8 cellular contexts compared by ENCODE assay signal in the genomic region with DNA sequence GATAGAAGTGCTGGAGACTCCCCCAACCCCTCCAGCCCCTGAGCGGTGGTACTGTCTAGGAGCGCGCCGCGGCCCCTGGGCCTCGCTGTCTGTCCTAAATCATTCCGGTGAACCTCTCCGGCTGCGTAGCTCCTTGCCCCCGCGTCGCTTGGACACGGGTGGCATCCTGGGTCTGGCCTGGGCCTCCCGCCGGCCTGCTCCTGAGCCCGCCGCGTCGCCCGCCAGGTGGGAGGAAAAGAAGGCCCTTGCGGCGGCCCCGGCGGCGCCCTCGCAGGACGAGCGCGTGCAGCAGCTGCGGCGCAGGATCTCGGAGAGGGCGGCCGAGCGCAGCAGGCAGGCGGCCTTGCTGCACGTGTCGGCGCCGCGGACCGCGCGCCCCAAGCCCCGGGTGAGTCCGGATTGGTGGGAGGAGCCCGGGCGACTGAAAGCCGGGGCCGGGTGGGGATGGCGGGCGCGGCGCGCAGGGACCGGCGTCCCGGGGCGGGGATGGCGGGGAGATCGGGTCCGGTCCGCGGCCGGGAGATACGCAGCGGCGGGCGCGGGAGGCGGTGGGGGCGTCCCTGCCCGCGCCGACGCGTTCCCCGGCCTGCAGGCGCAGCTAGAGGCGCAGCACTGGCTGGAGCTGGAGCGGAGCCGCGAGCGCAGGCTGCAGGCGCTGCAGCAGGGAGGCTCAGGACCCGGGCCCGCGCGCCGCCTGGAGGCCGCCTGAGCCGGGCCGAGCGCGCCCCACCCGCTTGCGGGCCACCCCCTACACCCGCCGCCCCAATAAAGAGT. TPM values are rescaled to one million over a fixed set of nuclear protein-coding genes. Genes with fewer than 3 reads are reported as not detected.
DNase-seq lines count a peak whose midpoint lies in the region; ATAC-seq, FAIRE-seq and TF ChIP-seq lines count a peak whose summit lies in the region.

No MANE protein-coding gene starts in this region.

- H3K9ac ChIP-seq in HepG2 (ENCODE audit: insufficient read depth, low read depth, low read length) = no peak overlapping the region

- peaks cover 6 to 43% of the 10 kb centered on the region in 2 experiments for H3K27me3 ChIP-seq in HepG2 (ENCODE audit: control insufficient read depth in 1 of 2, insufficient read depth in 2 of 2, low read length in 2 of 2)

- DNase-seq in NCI-H1417 (lab: John Stamatoyannopoulos, UW) (peak; percentile 68 to 91 (median 86)), NCI-H1417 treated with DMSO at 0.1 percent for 48 hours (lab: John Stamatoyannopoulos, UW) (no peak), NCI-H1930 (lab: John Stamatoyannopoulos, UW) (peak; percentile 30 to 70), HepG2 (ENCODE audit: low spot score) (peak; percentile 30)
- DNase-seq in activated CD4-positive, alpha-beta T cell treated with anti-CD3 and anti-CD28 coated beads, Interleukin-2, amount 50 U/mL, for 1 hour = peak; percentile 62
- DNase-seq in stimulated activated CD4-positive, alpha-beta T cell treated with anti-CD3 and anti-CD28 coated beads, Interleukin-2, amount 100 ng/mL, for 4 hours (ENCODE audit: low read depth) = peak; percentile 41

- CTCF ChIA-PET in HepG2 (lab: Yijun Ruan, JAX; ENCODE audit: low intra/inter-chr PET ratio, low total read pairs) = interaction anchor here (0.8 to 1.4 kb wide), 2 partner anchors 21 to 242 kb away, joined by 4 to 6 read pairs; no protein-coding TSS in a partner anchor

- no peak for TF ChIP-seq EP300 in HepG2 (IDR thresholded peaks at IDR 0.05; ENCODE audit: low read depth in 2 of 2, low read length in 2 of 2)
- TF ChIP-seq EP300 in HepG2 (CRISPR knock-in tag; IDR thresholded peaks at IDR 0.05; ENCODE audit: borderline replicate concordance) = no peak

- peak overlapping the region; percentile 48 for H3K27ac Mint-ChIP-seq in dendritic cell treated with granulocyte-macrophage colony-stimulating factor and Interleukin-4, amounts not matched to agents 40 ng/mL and 50 ng/mL, for 4 days

- no peaks in the 10 kb centered on the region; a peak in 1 of 5 replicates for H3K36me3 ChIP-seq in HepG2 (replicated peaks in 1 of 2; ENCODE audit: control insufficient read depth in 1 of 2, insufficient read depth in 2 of 2, low read length in 2 of 2)

- no peaks in the 10 kb centered on the region for H3K36me3 Mint-ChIP-seq in dendritic cell treated with granulocyte-macrophage colony-stimulating factor and Interleukin-4, amounts not matched to agents 40 ng/mL and 50 ng/mL, for 4 days (ENCODE audit: low read depth)

- peaks cover 45% of the 10 kb centered on the region for H3K4me1 ChIP-seq in HepG2 (ENCODE audit: insufficient read depth, low read length)

- no peaks in the 10 kb centered on the region for H3K9me3 Mint-ChIP-seq in dendritic cell treated with granulocyte-macrophage colony-stimulating factor and Interleukin-4, amounts not matched to agents 40 ng/mL and 50 ng/mL, for 4 days

- no peak for TF ChIP-seq POLR2A in HepG2 (IDR thresholded peaks at IDR 0.05; ENCODE audit: insufficient read depth in 1 of 2, low read depth in 2 of 2, low read length in 2 of 2)

- peak; percentile 79 for ATAC-seq in HG02798 (IDR thresholded peaks at IDR 0.05; ENCODE audit: poor library complexity, unreplicated experiment)
- ATAC-seq in HepG2 = peak; percentile 91

- TF ChIP-seq CTCF in HepG2 (CRISPR knock-in tag; IDR thresholded peaks at IDR 0.05) = peak; percentile 60

- TF ChIP-seq RAD21 in HepG2 (CRISPR knock-in tag; IDR thresholded peaks at IDR 0.05) = peak; percentile 79

- H3K9me3 ChIP-seq in HepG2 (ENCODE audit: low read length) = no peaks in the 10 kb centered on the region

- in situ Hi-C loops in HepG2 (cut with HindIII; ENCODE audit: extremely low pct_ligation_motif_present, low pct_unique_long_range_greater_than_20kb) = no loop called here

- peak overlapping the region; percentile 74 for H3K4me3 Mint-ChIP-seq in dendritic cell treated with granulocyte-macrophage colony-stimulating factor and Interleukin-4, amounts not matched to agents 40 ng/mL and 50 ng/mL, for 4 days

- peak overlapping the region; percentile 58 for H3K4me2 ChIP-seq in HepG2 (ENCODE audit: low read depth, low read length)

- 69% methylated on average over 7 of the region's 99 CpGs for WGBS in HepG2 (ENCODE audit: low lambda C conversion rate)

- H4K20me1 ChIP-seq in HepG2 (ENCODE audit: insufficient read depth, low read length) = no peaks in the 10 kb centered on the region

- peaks cover 20% of the 10 kb centered on the region for H3K4me1 Mint-ChIP-seq in dendritic cell treated with granulocyte-macrophage colony-stimulating factor and Interleukin-4, amounts not matched to agents 40 ng/mL and 50 ng/mL, for 4 days (ENCODE audit: low read depth)

- H2AFZ ChIP-seq in HepG2 (ENCODE audit: low read length) = no peak overlapping the region

- BruUV-seq in HepG2 (replicated peaks; lab: Mats Ljungman, UMichigan) = no TSS peak

- peaks cover 51% of the 10 kb centered on the region for H3K27me3 Mint-ChIP-seq in dendritic cell treated with granulocyte-macrophage colony-stimulating factor and Interleukin-4, amounts not matched to agents 40 ng/mL and 50 ng/mL, for 4 days

- POLR2A ChIA-PET in HepG2 (lab: Yijun Ruan, JAX) = interaction anchor here (0.5 kb wide), 1 partner anchor 74 kb away, joined by 5 read pairs; a partner anchor contains a TSS

- H3K79me2 ChIP-seq in HepG2 (ENCODE audit: insufficient read depth, low read length) = no peaks in the 10 kb centered on the region

- H3K4me3 ChIP-seq in HepG2 (replicated peaks in 1 of 3; ENCODE audit: insufficient read depth in 1 of 3, low read depth in 2 of 3, low read length in 3 of 3) = peak overlapping the region; percentile 37 to 66 (median 48); a peak in 4 of 6 replicates

- intact Hi-C loops in dendritic cell treated with granulocyte-macrophage colony-stimulating factor and Interleukin-4, amounts not matched to agents 40 ng/mL and 50 ng/mL, for 4 days (cut with micrococcal nuclease) = no loop called here
- intact Hi-C loops in HepG2 (cut with micrococcal nuclease; ENCODE audit: unreplicated experiment) = loop anchor here (1.0 to 10.0 kb wide), 3 partner anchors 22 to 243 kb away; a partner anchor contains a TSS

- FAIRE-seq in HepG2 (lab: Jason Lieb, UNC) = no peak

- H3K27ac ChIP-seq in HepG2 (ENCODE audit: extremely low read length, insufficient read depth, low read length) = no peak overlapping the region

RNA-seq across cellular contexts. Expression of a gene that starts 6.5 kb away (rescaled TPM):
- 38.1 and 46.7 TPM in 2 replicates for total RNA-seq in HepG2 (2016; rRNA removed; fragmentation: Illumina TruSeq; extraction: Trizol)
- total RNA-seq in HepG2 (2016; cell fraction: cytosol; rRNA removed; fragmentation: Illumina TruSeq; extraction: Trizol; ENCODE audit: low read depth) = 16.3 and 17.2 TPM in 2 replicates
- total RNA-seq in HepG2 (2016; cell fraction: insoluble cytoplasmic fraction; rRNA removed; fragmentation: Illumina TruSeq; extraction: Trizol) = 36.0 and 47.6 TPM in 2 replicates
- total RNA-seq in HepG2 (2016; cell fraction: membrane; rRNA removed; fragmentation: Illumina TruSeq; extraction: Trizol) = 24.2 and 25.2 TPM in 2 replicates
- total RNA-seq in HepG2 (2016; cell fraction: nucleus; rRNA removed; fragmentation: Illumina TruSeq; extraction: Trizol) = 34.8 and 37.0 TPM in 2 replicates
- polyA plus RNA-seq in HepG2 (2011; rRNA removed) = 40.3 and 45.1 TPM in 2 replicates
- 34.5 and 42.3 TPM in 2 replicates for polyA plus RNA-seq in HepG2 (2011; cell fraction: cytosol; rRNA removed)
- 33.3 and 33.4 TPM in 2 replicates for polyA plus RNA-seq in HepG2 (2011; cell fraction: nucleus; rRNA removed)
- 27.9 and 28.2 TPM in 2 replicates for polyA plus RNA-seq in HepG2 (2012)
- 3.3 and 5.5 TPM in 2 replicates for polyA plus RNA-seq in HepG2 (2016; cell fraction: cytosol; fragmentation: Illumina TruSeq; extraction: Trizol; ENCODE audit: low read depth)
- 45.3 and 46.1 TPM in 2 replicates for polyA plus RNA-seq in HepG2 (2016; cell fraction: insoluble cytoplasmic fraction; fragmentation: Illumina TruSeq; extraction: Trizol; ENCODE audit: low read depth)
- polyA plus RNA-seq in HepG2 (2016; cell fraction: membrane; fragmentation: Illumina TruSeq; extraction: Trizol; ENCODE audit: low read depth) = 12.0 and 14.1 TPM in 2 replicates
- 33.1 and 33.8 TPM in 2 replicates for polyA plus RNA-seq in HepG2 (2016; cell fraction: nucleus; fragmentation: Illumina TruSeq; extraction: Trizol; ENCODE audit: insufficient read depth, low read depth)
- polyA minus RNA-seq in HepG2 (2011; rRNA and poly(A)+ RNA removed; ENCODE audit: low replicate concordance) = 65.3 and 74.2 TPM in 2 replicates
- polyA minus RNA-seq in HepG2 (2011; cell fraction: cytosol; rRNA and poly(A)+ RNA removed) = 36.1 and 36.8 TPM in 2 replicates
- polyA minus RNA-seq in HepG2 (2011; cell fraction: nucleus; rRNA and poly(A)+ RNA removed) = 55.2 and 60.3 TPM in 2 replicates

RNA-seq across cellular contexts. Expression of a gene that starts 43.6 kb away (rescaled TPM):
- not detected in 2 replicates for total RNA-seq in HepG2 (2016; rRNA removed; fragmentation: Illumina TruSeq; extraction: Trizol)
- total RNA-seq in HepG2 (2016; cell fraction: cytosol; rRNA removed; fragmentation: Illumina TruSeq; extraction: Trizol; ENCODE audit: low read depth) = not detected in 2 replicates
- total RNA-seq in HepG2 (2016; cell fraction: insoluble cytoplasmic fraction; rRNA removed; fragmentation: Illumina TruSeq; extraction: Trizol) = not detected in 2 replicates
- not detected in 2 replicates for total RNA-seq in HepG2 (2016; cell fraction: membrane; rRNA removed; fragmentation: Illumina TruSeq; extraction: Trizol)
- not detected in 2 replicates for total RNA-seq in HepG2 (2016; cell fraction: nucleus; rRNA removed; fragmentation: Illumina TruSeq; extraction: Trizol)
- polyA plus RNA-seq in HepG2 (2011; rRNA removed) = 0.07 TPM in 1 of 2 replicates, not detected in the other
- polyA plus RNA-seq in HepG2 (2011; cell fraction: cytosol; rRNA removed) = 0.07 TPM in 1 of 2 replicates, not detected in the other
- polyA plus RNA-seq in HepG2 (2011; cell fraction: nucleus; rRNA removed) = 0.29 TPM in 1 of 2 replicates, not detected in the other
- not detected in 2 replicates for polyA plus RNA-seq in HepG2 (2012)
- polyA plus RNA-seq in HepG2 (2016; cell fraction: cytosol; fragmentation: Illumina TruSeq; extraction: Trizol; ENCODE audit: low read depth) = not detected in 2 replicates
- not detected in 2 replicates for polyA plus RNA-seq in HepG2 (2016; cell fraction: insoluble cytoplasmic fraction; fragmentation: Illumina TruSeq; extraction: Trizol; ENCODE audit: low read depth)
- polyA plus RNA-seq in HepG2 (2016; cell fraction: membrane; fragmentation: Illumina TruSeq; extraction: Trizol; ENCODE audit: low read depth) = not detected in 2 replicates
- not detected in 2 replicates for polyA plus RNA-seq in HepG2 (2016; cell fraction: nucleus; fragmentation: Illumina TruSeq; extraction: Trizol; ENCODE audit: insufficient read depth, low read depth)
- not detected in 2 replicates for polyA minus RNA-seq in HepG2 (2011; rRNA and poly(A)+ RNA removed; ENCODE audit: low replicate concordance)
- not detected in 2 replicates for polyA minus RNA-seq in HepG2 (2011; cell fraction: cytosol; rRNA and poly(A)+ RNA removed)
- polyA minus RNA-seq in HepG2 (2011; cell fraction: nucleus; rRNA and poly(A)+ RNA removed) = not detected in 2 replicates

RNA-seq across cellular contexts. Expression of a gene that starts 44.0 kb away (rescaled TPM):
- total RNA-seq in HepG2 (2016; rRNA removed; fragmentation: Illumina TruSeq; extraction: Trizol) = 0.22 and 0.24 TPM in 2 replicates
- total RNA-seq in HepG2 (2016; cell fraction: cytosol; rRNA removed; fragmentation: Illumina TruSeq; extraction: Trizol; ENCODE audit: low read depth) = not detected in 2 replicates
- total RNA-seq in HepG2 (2016; cell fraction: insoluble cytoplasmic fraction; rRNA removed; fragmentation: Illumina TruSeq; extraction: Trizol) = 0.13 and 0.19 TPM in 2 replicates
- 0.14 and 0.22 TPM in 2 replicates for total RNA-seq in HepG2 (2016; cell fraction: membrane; rRNA removed; fragmentation: Illumina TruSeq; extraction: Trizol)
- 0.25 TPM in 1 of 2 replicates, not detected in the other for total RNA-seq in HepG2 (2016; cell fraction: nucleus; rRNA removed; fragmentation: Illumina TruSeq; extraction: Trizol)
- 0.12 and 0.30 TPM in 2 replicates for polyA plus RNA-seq in HepG2 (2011; rRNA removed)
- 0.09 TPM in 2 replicates for polyA plus RNA-seq in HepG2 (2011; cell fraction: cytosol; rRNA removed)
- polyA plus RNA-seq in HepG2 (2011; cell fraction: nucleus; rRNA removed) = 0.69 and 1.4 TPM in 2 replicates
- 0.04 and 0.31 TPM in 2 replicates for polyA plus RNA-seq in HepG2 (2012)
- polyA plus RNA-seq in HepG2 (2016; cell fraction: cytosol; fragmentation: Illumina TruSeq; extraction: Trizol; ENCODE audit: low read depth) = 0.03 and 0.14 TPM in 2 replicates
- 0.22 and 0.24 TPM in 2 replicates for polyA plus RNA-seq in HepG2 (2016; cell fraction: insoluble cytoplasmic fraction; fragmentation: Illumina TruSeq; extraction: Trizol; ENCODE audit: low read depth)
- not detected in 2 replicates for polyA plus RNA-seq in HepG2 (2016; cell fraction: membrane; fragmentation: Illumina TruSeq; extraction: Trizol; ENCODE audit: low read depth)
- 0.19 and 0.61 TPM in 2 replicates for polyA plus RNA-seq in HepG2 (2016; cell fraction: nucleus; fragmentation: Illumina TruSeq; extraction: Trizol; ENCODE audit: insufficient read depth, low read depth)
- 0.72 and 3.2 TPM in 2 replicates for polyA minus RNA-seq in HepG2 (2011; rRNA and poly(A)+ RNA removed; ENCODE audit: low replicate concordance)
- polyA minus RNA-seq in HepG2 (2011; cell fraction: cytosol; rRNA and poly(A)+ RNA removed) = 0.26 TPM in 1 of 2 replicates, not detected in the other
- polyA minus RNA-seq in HepG2 (2011; cell fraction: nucleus; rRNA and poly(A)+ RNA removed) = 0.52 TPM in 1 of 2 replicates, not detected in the other
